Comparison of ENCODE assay signal across 20 cellular contexts in the genomic region with DNA sequence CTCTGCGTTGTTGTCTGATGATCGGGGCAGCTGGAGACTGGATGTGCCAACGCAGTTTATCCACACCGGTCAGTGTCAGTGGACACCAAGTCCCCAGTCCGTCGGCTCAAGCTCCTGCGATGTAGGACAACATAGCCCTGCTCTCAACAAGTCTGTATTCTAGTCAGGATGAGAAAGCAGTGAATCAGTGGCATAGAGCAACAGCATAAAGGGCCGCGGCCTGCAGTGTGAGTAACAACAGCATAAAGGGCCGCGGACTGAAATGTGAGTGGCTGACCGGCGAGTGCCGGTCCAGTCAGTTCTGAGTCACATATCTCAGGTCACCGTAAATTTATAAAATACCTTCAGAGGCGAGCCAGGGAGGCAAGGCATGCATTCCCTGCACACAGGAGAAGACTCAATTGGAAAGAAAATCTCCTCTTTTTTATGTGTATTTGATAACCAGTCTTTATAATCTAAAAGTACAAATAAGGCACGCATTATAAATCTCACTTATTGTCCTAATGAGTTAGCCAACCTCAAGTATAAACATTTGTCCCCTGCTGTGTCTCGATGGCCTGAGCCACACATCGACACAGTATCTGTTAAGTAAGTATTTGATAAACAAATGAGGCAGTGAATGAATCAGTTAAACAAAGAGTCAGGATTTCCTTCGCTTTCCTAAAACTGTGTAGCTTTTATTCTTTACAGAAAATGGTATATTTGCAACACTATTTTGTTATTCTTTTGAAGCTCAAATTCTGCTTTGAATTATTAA. TPM values are rescaled to one million over a fixed set of nuclear protein-coding genes. Genes with fewer than 3 reads are reported as not detected.
DNase-seq lines count a peak whose midpoint lies in the region; ATAC-seq and TF ChIP-seq lines count a peak whose summit lies in the region.
"Had no signal": no experiment of that assay in that cellular context is flagged by ENCODE, and none has a peak within 500 bp of the region (broad histone marks: within the 10 kb centered on the region; RNA-seq: fewer than 3 reads in every experiment).

No MANE protein-coding gene starts in this region.

- H4K20me1 ChIP-seq in PC-3 (ENCODE audit: low read length), result no peaks in the 10 kb centered on the region
- H4K20me1 ChIP-seq in osteoblast (ENCODE audit: insufficient read depth, low read length), result no peaks in the 10 kb centered on the region

- CTCF ChIA-PET in PC-3 (lab: Charles Lee), result interaction anchor here (0.6 kb wide), 1 partner anchor 14 kb away, joined by 5 read pairs; no protein-coding TSS in a partner anchor

- no peaks in the 10 kb centered on the region for H3K27me3 Mint-ChIP-seq in endodermal cell (ENCODE audit: insufficient read depth)
- H3K27me3 Mint-ChIP-seq: activated naive CD4-positive, alpha-beta T cell treated with anti-CD3 and anti-CD28 coated beads, Interleukin-2, amount 50 U/mL, for 24 hours; effector memory CD8-positive, alpha-beta T cell; progenitor cell of endocrine pancreas had no signal

- POLR2A ChIA-PET in PC-3 (lab: Charles Lee; ENCODE audit: unreplicated experiment), result no interaction called here

- intact Hi-C loops in PC-3 (cut with micrococcal nuclease) (no loop called here), heart right ventricle (cut with DNase I) (no loop called here), aorta (cut with DNase I) (no loop called here)

- peaks cover 3% of the 10 kb centered on the region for H3K9me3 Mint-ChIP-seq in endodermal cell
- H3K9me3 Mint-ChIP-seq: activated naive CD4-positive, alpha-beta T cell treated with anti-CD3 and anti-CD28 coated beads, Interleukin-2, amount 50 U/mL, for 24 hours; effector memory CD8-positive, alpha-beta T cell; natural killer cell had no signal

- H3K4me1 ChIP-seq in PC-3 (ENCODE audit: insufficient read depth, low read length), result peaks cover 16% of the 10 kb centered on the region
- H3K4me1 ChIP-seq in endodermal cell (ENCODE audit: control insufficient read depth, insufficient read depth, low read length), result no peaks in the 10 kb centered on the region
- H3K4me1 ChIP-seq in osteoblast (ENCODE audit: insufficient read depth, low read length), result peaks cover 23% of the 10 kb centered on the region
- H3K4me1 ChIP-seq in heart right ventricle, result no peaks in the 10 kb centered on the region
- no peaks in the 10 kb centered on the region for H3K4me1 ChIP-seq in aorta (ENCODE audit: control insufficient read depth in 1 of 2, insufficient read depth in 2 of 2, low read length in 2 of 2)
- H3K4me1 ChIP-seq: BE2C, gastrocnemius medialis had no signal

- H3K9ac ChIP-seq in PC-3 (ENCODE audit: low read length), result no peak overlapping the region
- no peak overlapping the region for H3K9ac ChIP-seq in endodermal cell (ENCODE audit: extremely low read depth, low read length, poor library complexity, severe bottlenecking)

- H3K9me3 ChIP-seq in PC-3 (ENCODE audit: low read length) (no peaks in the 10 kb centered on the region), endodermal cell (ENCODE audit: control insufficient read depth, low read length) (no peaks in the 10 kb centered on the region), osteoblast (ENCODE audit: low read depth, low read length) (no peaks in the 10 kb centered on the region), heart right ventricle (no peaks in the 10 kb centered on the region), aorta (ENCODE audit: control insufficient read depth, low read length) (no peaks in the 10 kb centered on the region)
- H3K9me3 ChIP-seq: BE2C, gastrocnemius medialis, thoracic aorta had no signal

- WGBS in endodermal cell (ENCODE audit: insufficient coverage in 1 of 2, insufficient read length in 1 of 2), 2 experiments, result 87 to 89% methylated on average over 18 to 20 of the region's 20 CpGs
- whole genome bisulfite sequencing in heart right ventricle, 2 donors, result 90 to 91% methylated on average over 20 of the region's 20 CpGs
- 90% methylated on average over 20 of the region's 20 CpGs for WGBS in aorta, 2 donors

- H3K27ac Mint-ChIP-seq in endodermal cell, result no peak overlapping the region
- H3K27ac Mint-ChIP-seq: activated naive CD4-positive, alpha-beta T cell treated with anti-CD3 and anti-CD28 coated beads, Interleukin-2, amount 50 U/mL, for 24 hours; natural killer cell; progenitor cell of endocrine pancreas had no signal

- peak overlapping the region; percentile 49 for H3K4me2 ChIP-seq in PC-3 (ENCODE audit: low read length)
- H3K4me2 ChIP-seq in osteoblast (ENCODE audit: insufficient read depth, low read length), result peak overlapping the region; percentile 28
- H3K4me2 ChIP-seq: PC-9 had no signal

- BruUV-seq in PC-3 (replicated peaks; lab: Mats Ljungman, UMichigan), result no TSS peak

- no peaks in the 10 kb centered on the region for H3F3A ChIP-seq in PC-3 (ENCODE audit: low read length, unreplicated experiment)

- peaks cover 50% of the 10 kb centered on the region for H3K36me3 Mint-ChIP-seq in endodermal cell (ENCODE audit: low read depth)

- no peak for TF ChIP-seq CTCF in PC-3 (conservative IDR thresholded peaks at IDR 0.05; ENCODE audit: low read depth, low read length)
- no peak for TF ChIP-seq CTCF in endodermal cell (conservative IDR thresholded peaks at IDR 0.05)
- TF ChIP-seq CTCF in osteoblast (IDR thresholded peaks at IDR 0.05; ENCODE audit: extremely low read depth, low read depth, low read length), result no peak
- TF ChIP-seq CTCF in heart right ventricle (IDR thresholded peaks at IDR 0.05), result no peak

- ATAC-seq in PC-3 (peak; percentile 100), heart right ventricle (no peak), aorta (ENCODE audit: low FRiP score) (no peak)
- ATAC-seq: effector memory CD8-positive, alpha-beta T cell; gastrocnemius medialis; natural killer cell had no signal

- no peaks in the 10 kb centered on the region for H3K36me3 ChIP-seq in PC-3 (ENCODE audit: low read depth, low read length)
- H3K36me3 ChIP-seq in endodermal cell (ENCODE audit: control insufficient read depth, insufficient read depth, low read length), result peaks cover 17% of the 10 kb centered on the region
- no peaks in the 10 kb centered on the region for H3K36me3 ChIP-seq in osteoblast (ENCODE audit: insufficient read depth, low read length)
- H3K36me3 ChIP-seq in heart right ventricle, result peaks cover 0 to 70% (median 18%) of the 10 kb centered on the region in 9 donors
- peaks cover 0 to 8% of the 10 kb centered on the region in 2 donors for H3K36me3 ChIP-seq in aorta (ENCODE audit: control insufficient read depth in 1 of 2, insufficient read depth in 2 of 2, low read length in 1 of 2)
- H3K36me3 ChIP-seq: BE2C had no signal

- H3K27ac ChIP-seq in PC-3 (ENCODE audit: low read length), result peak overlapping the region; percentile 68
- H3K27ac ChIP-seq in endodermal cell (ENCODE audit: low read depth, low read length), result no peak overlapping the region
- peak overlapping the region; percentile 56 for H3K27ac ChIP-seq in osteoblast (ENCODE audit: low read depth, low read length)
- H3K27ac ChIP-seq in heart right ventricle, result no peak overlapping the region
- no peak overlapping the region for H3K27ac ChIP-seq in aorta (ENCODE audit: low read depth in 1 of 2, low read length in 2 of 2)
- H3K27ac ChIP-seq in caudate nucleus (ENCODE audit: low read depth, low read length), result no peak overlapping the region
- H3K27ac ChIP-seq: cardiac muscle cell, gastrocnemius medialis, PC-9, thoracic aorta had no signal

- H3K4me1 Mint-ChIP-seq in endodermal cell, result peaks cover 2% of the 10 kb centered on the region
- H3K4me1 Mint-ChIP-seq: activated naive CD4-positive, alpha-beta T cell treated with anti-CD3 and anti-CD28 coated beads, Interleukin-2, amount 50 U/mL, for 24 hours; natural killer cell had no signal

- no peak overlapping the region for H3K4me3 Mint-ChIP-seq in endodermal cell
- H3K4me3 Mint-ChIP-seq: activated naive CD4-positive, alpha-beta T cell treated with anti-CD3 and anti-CD28 coated beads, Interleukin-2, amount 50 U/mL, for 24 hours; effector memory CD8-positive, alpha-beta T cell; natural killer cell had no signal

- peak; percentile 61 for DNase-seq in H4 (ENCODE audit: low spot score)
- DNase-seq in PC-3, result peak; percentile 90
- DNase-seq in endodermal cell, result peak; percentile 31
- peak; percentile 98 for DNase-seq in osteoblast (ENCODE audit: insufficient read length, low spot score, missing footprints)
- DNase-seq in heart right ventricle, result no peak
- no peak for DNase-seq in aorta
- no peak for DNase-seq in caudate nucleus (lab: John Stamatoyannopoulos, UW)
- DNase-seq: activated CD4-positive, alpha-beta T cell treated with anti-CD3 and anti-CD28 coated beads, Interleukin-2, amount 50 U/mL, for 1 hour; activated T-cell treated with anti-CD3 and anti-CD28 coated beads, Interleukin-2, amount 50 U/mL, for 1 hour; BE2C; effector memory CD8-positive, alpha-beta T cell; gastrocnemius medialis; natural killer cell; NCI-H1092 treated with DMSO at 0.1 percent for 48 hours; small intestine had no signal

- H3K9me2 ChIP-seq in PC-3 (replicated peaks; ENCODE audit: low read length), result no peaks in the 10 kb centered on the region

- H2AFZ ChIP-seq in PC-3 (ENCODE audit: low read length) (peak overlapping the region; percentile 51; the same call in 1 of the 2 replicates), osteoblast (ENCODE audit: low read length) (peak overlapping the region; percentile 61)
- H2AFZ ChIP-seq: PC-9 had no signal

- no peaks in the 10 kb centered on the region for H3K27me3 ChIP-seq in PC-3 (ENCODE audit: low read length)
- H3K27me3 ChIP-seq in endodermal cell (ENCODE audit: control insufficient read depth, insufficient read depth, low read length, poor library complexity, severe bottlenecking), result no peaks in the 10 kb centered on the region
- no peaks in the 10 kb centered on the region for H3K27me3 ChIP-seq in osteoblast (ENCODE audit: insufficient read depth, low read length)
- H3K27me3 ChIP-seq in heart right ventricle, result no peaks in the 10 kb centered on the region
- H3K27me3 ChIP-seq in aorta (ENCODE audit: control insufficient read depth in 1 of 2, insufficient read depth in 2 of 2, low read length in 1 of 2), result no peaks in the 10 kb centered on the region
- H3K27me3 ChIP-seq: BE2C, cardiac muscle cell, gastrocnemius medialis had no signal

- H3K4me3 ChIP-seq in PC-3 (ENCODE audit: low read length) (peak overlapping the region; percentile 29; the same call in 1 of the 2 replicates), endodermal cell (ENCODE audit: low read length) (no peak overlapping the region), osteoblast (ENCODE audit: insufficient read depth, low read length) (no peak overlapping the region), heart right ventricle (no peak overlapping the region), aorta (ENCODE audit: low read length in 2 of 2) (no peak overlapping the region)
- H3K4me3 ChIP-seq: cardiac muscle cell, gastrocnemius medialis, PC-9, thoracic aorta had no signal

- H3K79me2 ChIP-seq in PC-3 (ENCODE audit: low read length) (no peaks in the 10 kb centered on the region), osteoblast (ENCODE audit: insufficient read depth, low read length) (no peaks in the 10 kb centered on the region)

RNA-seq across cellular contexts. Expression of gene NFATC1, which starts 33.8 kb away (rescaled TPM):
- 3.2 and 4.3 TPM in 2 replicates for total RNA-seq in H4 (2014; rRNA removed; shearing (Covaris generic))
- total RNA-seq in PC-3 (2014; rRNA removed) (5.9 and 9.8 TPM in 2 replicates), endodermal cell (10 to 100 TPM; 23.4 to 32.5 TPM), osteoblast (5.3 and 6.2 TPM in 2 replicates), heart right ventricle (10 to 100 TPM; 14.0 to 23.8 (median 19.0) TPM), aorta (10 to 100 TPM; 37.2 to 39.2 TPM)
- 10.9 TPM for polyA plus RNA-seq in endodermal cell (2013, experiment 1 of 2)
- 11.1 TPM for polyA plus RNA-seq in endodermal cell (2013, experiment 2 of 2)
- polyA plus RNA-seq in heart right ventricle (10 to 100 TPM in 1 of 2 donors, 1 to 10 TPM in 1; 6.3 to 12.0 TPM), aorta (1 to 10 TPM; 2.0 to 7.2 TPM)

Comparison
In these comparisons a context has a peak if more than half of its experiments do, and no peak if none do; other contexts are left out.
1. DNase-seq: peak in H4 (single experiment), PC-3 (single experiment), endodermal cell (single experiment) and osteoblast (single experiment); none in heart right ventricle (0 of 2), aorta (0 of 2) and caudate nucleus (0 of 61).
2. H3K27ac ChIP-seq: peak in PC-3 (single experiment) and osteoblast (single experiment); none in endodermal cell (single experiment), heart right ventricle (0 of 10), aorta (0 of 2) and caudate nucleus (single experiment).